In the genomic region with DNA sequence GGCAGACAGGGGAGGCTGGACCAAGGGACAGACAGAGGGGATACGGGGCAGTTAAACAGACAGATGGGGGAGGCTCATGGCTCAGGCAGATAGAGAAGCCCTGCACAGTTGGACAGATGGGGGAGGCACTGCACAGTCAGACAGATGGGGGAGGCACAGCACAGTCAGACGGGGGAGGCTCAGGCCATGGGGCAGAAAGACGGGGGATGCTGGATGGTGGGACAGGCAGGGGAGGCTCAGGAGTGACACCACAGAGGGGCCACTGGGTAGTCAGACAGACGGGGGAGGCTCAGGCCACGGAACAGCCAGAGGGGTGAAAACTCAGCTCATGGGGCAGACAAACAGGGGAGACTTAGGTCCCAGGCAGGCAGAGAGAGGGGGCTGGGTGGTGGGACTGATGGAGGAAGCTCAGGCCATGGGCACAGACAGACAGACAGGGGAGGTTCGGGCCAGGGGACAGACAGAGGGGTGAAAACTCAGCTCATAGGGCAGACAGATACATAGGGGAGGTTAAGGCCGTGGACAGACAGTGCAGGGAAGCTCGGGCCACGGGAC, we compare ENCODE assay signal across 8 cellular contexts. TPM values are rescaled to one million over a fixed set of nuclear protein-coding genes. Genes with fewer than 3 reads are reported as not detected.
DNase-seq lines count a peak whose midpoint lies in the region; ATAC-seq and TF ChIP-seq lines count a peak whose summit lies in the region.

No MANE protein-coding gene starts in this region.

- no peak overlapping the region for H3K27ac Mint-ChIP-seq in nephron progenitor cell

- CTCF ChIA-PET in BJ (lab: Yijun Ruan, JAX) = interaction anchor here (0.8 to 5.8 kb wide), 2 partner anchors 10 to 17 kb away, joined by 3 to 57 read pairs; no protein-coding TSS in a partner anchor

- peaks cover 3% of the 10 kb centered on the region for H3K27me3 Mint-ChIP-seq in nephron progenitor cell (ENCODE audit: low read depth, poor library complexity)

- peak overlapping the region; percentile 64 for H3K27ac ChIP-seq in effector memory CD4-positive, alpha-beta T cell (ENCODE audit: insufficient read depth, low read length, poor library complexity, severe bottlenecking)

- no peaks in the 10 kb centered on the region; the same call in 1 of the 2 replicates for H3K36me3 ChIP-seq in BJ (ENCODE audit: control insufficient read depth, insufficient read depth, low read length)
- H3K36me3 ChIP-seq in effector memory CD4-positive, alpha-beta T cell (ENCODE audit: control insufficient read depth, insufficient read depth, low read length) = no peaks in the 10 kb centered on the region

- peaks cover 40% of the 10 kb centered on the region for H3K4me1 ChIP-seq in effector memory CD4-positive, alpha-beta T cell (ENCODE audit: control insufficient read depth, insufficient read depth, low read length, poor library complexity, severe bottlenecking)

- peak overlapping the region; percentile 97 for H3K4me3 Mint-ChIP-seq in nephron progenitor cell

- TF ChIP-seq CTCF in BJ (IDR thresholded peaks at IDR 0.05; ENCODE audit: insufficient read depth, low read depth, low read length) = no peak
- TF ChIP-seq CTCF in nephron progenitor cell (IDR thresholded peaks at IDR 0.05) = no peak

- no peak for ATAC-seq in GM21737 (IDR thresholded peaks at IDR 0.05; ENCODE audit: unreplicated experiment)

- no peaks in the 10 kb centered on the region for H3K9me3 Mint-ChIP-seq in nephron progenitor cell

- DNase-seq in BJ (ENCODE audit: low read depth) = no peak
- peak; percentile 20 for DNase-seq in NAMALWA (ENCODE audit: low spot score)
- no peak for DNase-seq in effector memory CD4-positive, alpha-beta T cell
- no peak for DNase-seq in nephron progenitor cell
- DNase-seq in middle frontal gyrus (ENCODE audit: extremely low spot score, low spot score) = no peak
- no peak for DNase-seq in midbrain (lab: John Stamatoyannopoulos, UW)
- no peak for DNase-seq in NCI-H1436 (lab: John Stamatoyannopoulos, UW)

- peaks cover 28% of the 10 kb centered on the region for H3K4me1 Mint-ChIP-seq in nephron progenitor cell

- H3K36me3 Mint-ChIP-seq in nephron progenitor cell (ENCODE audit: low read depth) = no peaks in the 10 kb centered on the region

- POLR2A ChIA-PET in BJ (lab: Charles Lee) = no interaction called here

- H3K27me3 ChIP-seq in BJ (ENCODE audit: control insufficient read depth, insufficient read depth, low read length) = no peaks in the 10 kb centered on the region
- no peaks in the 10 kb centered on the region for H3K27me3 ChIP-seq in effector memory CD4-positive, alpha-beta T cell (replicated peaks; ENCODE audit: control insufficient read depth, insufficient read depth, low read length, poor library complexity, severe bottlenecking)

- peak overlapping the region; percentile 72 for H3K4me3 ChIP-seq in BJ (ENCODE audit: low read depth, low read length)
- peak overlapping the region; percentile 86 for H3K4me3 ChIP-seq in effector memory CD4-positive, alpha-beta T cell (ENCODE audit: insufficient read depth, low read depth, low read length, poor library complexity, severe bottlenecking)

- H3K9me3 ChIP-seq in effector memory CD4-positive, alpha-beta T cell (ENCODE audit: control insufficient read depth, low read length) = no peaks in the 10 kb centered on the region

RNA-seq across cellular contexts. Expression of a gene that starts 0.9 kb away (rescaled TPM):
- 35.0 and 54.7 TPM in 2 replicates for polyA plus RNA-seq in BJ (2011; rRNA removed)
- polyA minus RNA-seq in BJ (2011; rRNA and poly(A)+ RNA removed) = 41.3 and 58.2 TPM in 2 replicates

RNA-seq across cellular contexts. Expression of a gene that starts 16.2 kb away (rescaled TPM):
- polyA plus RNA-seq in BJ (2011; rRNA removed) = 39.7 and 54.2 TPM in 2 replicates
- 10.2 and 14.9 TPM in 2 replicates for polyA minus RNA-seq in BJ (2011; rRNA and poly(A)+ RNA removed)

RNA-seq across cellular contexts. Expression of a gene that starts 17.5 kb away (rescaled TPM):
- polyA plus RNA-seq in BJ (2011; rRNA removed) = not detected in 2 replicates
- not detected in 2 replicates for polyA minus RNA-seq in BJ (2011; rRNA and poly(A)+ RNA removed)

RNA-seq across cellular contexts. Expression of a gene that starts 28.8 kb away (rescaled TPM):
- 0.36 and 0.63 TPM in 2 replicates for polyA plus RNA-seq in BJ (2011; rRNA removed)
- polyA minus RNA-seq in BJ (2011; rRNA and poly(A)+ RNA removed) = 0.47 and 0.72 TPM in 2 replicates

RNA-seq across cellular contexts. Expression of a gene that starts 50.2 kb away (rescaled TPM):
- polyA plus RNA-seq in BJ (2011; rRNA removed) = 0.54 and 1.2 TPM in 2 replicates
- 0.62 and 1.00 TPM in 2 replicates for polyA minus RNA-seq in BJ (2011; rRNA and poly(A)+ RNA removed)
